In the genomic region with DNA sequence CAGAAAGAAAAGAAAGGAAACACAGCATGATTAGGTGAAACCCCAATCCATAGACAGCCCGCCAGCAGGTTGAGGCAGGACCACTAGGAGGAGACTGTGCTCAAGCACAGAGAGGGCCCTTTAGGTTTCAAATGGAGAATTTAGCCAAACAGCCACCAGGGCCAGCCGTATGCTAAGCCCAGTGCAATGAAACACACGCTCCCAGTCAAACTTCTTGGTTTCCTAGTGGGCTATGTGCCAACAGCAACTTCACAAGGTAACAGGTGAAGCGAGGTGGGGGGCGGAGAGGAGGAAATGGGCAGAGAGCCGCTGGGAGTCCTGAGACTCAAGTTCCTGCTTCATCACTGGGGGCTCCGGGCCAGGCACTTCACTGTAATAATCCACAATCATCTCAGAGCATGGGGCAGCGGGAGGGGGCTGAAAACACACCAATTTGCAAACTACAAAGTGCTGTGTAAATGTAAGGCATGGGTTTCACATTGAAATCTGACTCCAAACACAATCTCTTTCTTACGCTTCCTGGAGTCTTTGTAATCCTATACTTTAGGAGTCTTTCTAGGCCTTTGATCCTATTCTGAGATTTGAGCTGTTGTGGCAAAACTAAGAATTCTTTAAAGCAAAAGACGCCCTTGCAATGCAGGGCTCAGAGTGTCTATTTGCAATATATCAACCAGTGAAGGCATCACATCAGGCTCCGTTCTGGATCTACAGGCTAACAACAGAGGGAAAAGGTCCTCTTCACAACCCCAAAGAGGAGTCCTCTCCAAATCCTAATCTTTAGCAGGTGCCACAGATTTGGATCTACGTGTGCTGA, we compare ENCODE assay signal across 8 cellular contexts.
DNase-seq lines count a peak whose midpoint lies in the region; ATAC-seq and TF ChIP-seq lines count a peak whose summit lies in the region.

No MANE protein-coding gene starts in this region.

- peak; percentile 66 for ATAC-seq in GM18511 (IDR thresholded peaks at IDR 0.05; ENCODE audit: unreplicated experiment)
- ATAC-seq in HG02938 (IDR thresholded peaks at IDR 0.05; ENCODE audit: unreplicated experiment): peak; percentile 77
- ATAC-seq in lung (ENCODE audit: insufficient read depth, low FRiP score): peak; percentile 76

- peak; percentile 70 for DNase-seq in A673 (ENCODE audit: low spot score)
- peak; percentile 43 for DNase-seq in NCI-H2081 treated with DMSO at 0.1 percent for 48 hours (lab: John Stamatoyannopoulos, UW)
- peak; percentile 15 to 41 (median 24) for DNase-seq in activated CD4-positive, CD25-positive, alpha-beta regulatory T cell (lab: John Stamatoyannopoulos, UW)
- peak; percentile 49 for DNase-seq in central memory CD4-positive, alpha-beta T cell
- DNase-seq in lung (ENCODE audit: low spot score): peak; percentile 59
- peak; percentile 43 to 61 (median 58) for DNase-seq in stimulated activated naive CD4-positive, alpha-beta T cell (lab: John Stamatoyannopoulos, UW)

- peak; percentile 84 for TF ChIP-seq CTCF in A673 (conservative IDR thresholded peaks at IDR 0.05; ENCODE audit: low read depth, low read length)
- TF ChIP-seq CTCF in lung (IDR thresholded peaks at IDR 0.05; ENCODE audit: control extremely low read depth, extremely low read depth): peak; percentile 33

- H3K36me3 ChIP-seq in A673 (ENCODE audit: insufficient read depth, low read length, poor library complexity, severe bottlenecking) (no peaks in the 10 kb centered on the region), lung (ENCODE audit: control insufficient read depth in 2 of 2, insufficient read depth in 2 of 2, low read length in 2 of 2) (no peaks in the 10 kb centered on the region)

- intact Hi-C loops in A673 (cut with micrococcal nuclease; ENCODE audit: unreplicated experiment): loop anchor here (1.0 to 10.0 kb wide), 5 partner anchors 121 to 1018 kb away; a partner anchor contains a TSS

- H3K27me3 ChIP-seq in A673 (replicated peaks; ENCODE audit: insufficient read depth, low read depth, low read length, poor library complexity) (no peaks in the 10 kb centered on the region), lung (ENCODE audit: control insufficient read depth, insufficient read depth) (no peaks in the 10 kb centered on the region)

- H3K4me3 ChIP-seq in A673 (ENCODE audit: low read depth, low read length, poor library complexity, severe bottlenecking): no peak overlapping the region
- no peak overlapping the region for H3K4me3 ChIP-seq in lung

- H3K27ac ChIP-seq in A673 (ENCODE audit: low read depth, low read length, poor library complexity, severe bottlenecking) (no peak overlapping the region), lung (ENCODE audit: low read depth in 1 of 2, low read length in 1 of 2) (peak overlapping the region in 1 of 2 donors; percentile 71)

- no TSS peak for BruUV-seq in A673 (replicated peaks; lab: Mats Ljungman, UMichigan)

- CTCF ChIA-PET in A673 (lab: Charles Lee): interaction anchor here (1.4 kb wide), 1 partner anchor 121 kb away, joined by 5 read pairs; no protein-coding TSS in a partner anchor

- H3K4me1 ChIP-seq in A673 (ENCODE audit: insufficient read depth, low read length, poor library complexity, severe bottlenecking): peaks cover 7% of the 10 kb centered on the region
- peaks cover 0 to 5% of the 10 kb centered on the region in 2 donors for H3K4me1 ChIP-seq in lung (ENCODE audit: control insufficient read depth in 2 of 2, insufficient read depth in 2 of 2, low read length in 2 of 2)

- H3K9me3 ChIP-seq in A673 (ENCODE audit: low read depth, low read length, poor library complexity, severe bottlenecking) (no peaks in the 10 kb centered on the region), lung (ENCODE audit: control insufficient read depth in 2 of 2, insufficient read depth in 1 of 2, low read length in 1 of 2) (no peaks in the 10 kb centered on the region)

- POLR2A ChIA-PET in A673 (lab: Charles Lee; ENCODE audit: low non-redundant PET): no interaction called here

- 47 to 54% methylated on average over 12 of the region's 12 CpGs for WGBS in lung, 2 donors
